Comparison of ENCODE assay signal across 1 cellular context in genomic region chr6:30591008-30591407, GRCh38.
TF ChIP-seq lines count a peak whose summit lies in the region.

No MANE protein-coding gene starts in this region.

TF ChIP-seq in HepG2, 621 proteins besides CTCF, POLR2A, EP300 and RAD21:
- peak; percentile 72; the same call in 1 of the 2 replicates for TF ChIP-seq NFE2L2 (IDR thresholded peaks at IDR 0.05; ENCODE audit: low read length)
- TF ChIP-seq MAFK (conservative IDR thresholded peaks at IDR 0.05 in 1 of 2, IDR thresholded peaks at IDR 0.05 in 1 of 2; ENCODE audit: low read length in 2 of 2), result 0 out of 4 replicates have a peak, but pooled peaks of 1 of the 2 experiments have one; percentile 16
- no peak for TF ChIP-seq GABPB1 (CRISPR knock-in tag; IDR thresholded peaks at IDR 0.05)
- TF ChIP-seq ZNF34 (CRISPR knock-in tag; IDR thresholded peaks at IDR 0.05; ENCODE audit: borderline replicate concordance), result no peak
